In the genomic region with DNA sequence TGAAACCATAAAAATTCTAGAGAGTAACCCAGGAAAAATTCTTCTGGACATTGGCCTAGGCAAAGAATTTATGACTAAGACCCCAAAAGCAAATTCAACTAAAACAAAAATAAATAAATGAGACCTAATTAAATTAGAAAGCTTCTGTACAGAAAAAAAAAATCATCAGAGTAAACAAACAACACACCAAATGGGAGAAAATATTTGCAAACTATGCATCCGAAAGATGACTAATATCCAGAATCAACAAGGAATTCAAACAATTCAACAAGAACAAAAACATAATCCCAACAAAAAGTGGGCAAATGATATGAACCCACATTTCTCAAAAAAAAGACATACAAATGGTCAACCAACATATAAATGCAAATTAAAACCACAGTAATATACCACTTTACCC, we compare ENCODE assay signal across 23 cellular contexts.
A peak's percentile ranks its signal among the peaks of the same experiment; 100 is the strongest.
DNase-seq lines count a peak whose midpoint lies in the region; ATAC-seq, FAIRE-seq and TF ChIP-seq lines count a peak whose summit lies in the region.
"Had no signal": no experiment of that assay in that cellular context is flagged by ENCODE, and none has a peak within 500 bp of the region (broad histone marks: within the 10 kb centered on the region; RNA-seq: fewer than 3 reads in every experiment).

No MANE protein-coding gene starts in this region.

- no peak for TF ChIP-seq CTCF in adrenal gland (IDR thresholded peaks at IDR 0.05)
- TF ChIP-seq CTCF in kidney (IDR thresholded peaks at IDR 0.05; ENCODE audit: borderline replicate concordance, extremely low read depth, insufficient read depth), result no peak

- peak; percentile 36 for DNase-seq in ELR (ENCODE audit: low read depth)
- peak; percentile 55 for DNase-seq in M059J (ENCODE audit: low read depth)
- no peak for DNase-seq in adrenal gland
- DNase-seq in UCSD-AML1 (lab: John Stamatoyannopoulos, UW; ENCODE audit: unreplicated experiment), result no peak
- no peak for DNase-seq in kidney
- DNase-seq: CD4-positive, CD25-positive, alpha-beta regulatory T cell; DMS153; DND-41; KBM-7; MM.1S; NCI-H2029; NCI-H446 treated with DMSO at 0.1 percent for 48 hours; NCI-H526; Right ventricle myocardium superior; RPMI8226; T-cell had no signal

- H3K4me3 ChIP-seq in adrenal gland (no peak overlapping the region), kidney (ENCODE audit: low read length in 2 of 2) (no peak overlapping the region)
- H3K4me3 ChIP-seq: BLaER1, GM12878 had no signal

- H3K36me3 ChIP-seq in adrenal gland (replicated peaks in 1 of 2) (no peaks in the 10 kb centered on the region), kidney (ENCODE audit: control insufficient read depth in 1 of 2, insufficient read depth in 2 of 2, low read length in 2 of 2) (no peaks in the 10 kb centered on the region)
- H3K36me3 ChIP-seq: BLaER1 had no signal

- no peak for TF ChIP-seq POLR2A in adrenal gland (IDR thresholded peaks at IDR 0.05)

- H3K4me1 ChIP-seq in adrenal gland (replicated peaks in 1 of 2), result no peaks in the 10 kb centered on the region
- no peaks in the 10 kb centered on the region for H3K4me1 ChIP-seq in kidney (ENCODE audit: control insufficient read depth in 1 of 2, insufficient read depth in 1 of 2, low read depth in 1 of 2, low read length in 2 of 2)
- H3K4me1 ChIP-seq: BLaER1 had no signal

- H3K27ac ChIP-seq in adrenal gland (no peak overlapping the region), kidney (ENCODE audit: low read depth in 2 of 2, low read length in 2 of 2) (no peak overlapping the region)
- H3K27ac ChIP-seq: BLaER1 had no signal

- FAIRE-seq in endometrium (lab: Jason Lieb, UNC), result peak; percentile 55
- FAIRE-seq in kidney (lab: Jason Lieb, UNC), result no peak
- FAIRE-seq: G401.6, GM12878, H54, HTR-8/SVneo had no signal

- intact Hi-C loops in adrenal gland (cut with DNase I) (no loop called here), kidney (cut with DNase I) (no loop called here)

- whole genome bisulfite sequencing in adrenal gland, 4 donors, result 78 to 91% (median 90%) methylated on average over 1 of the region's 1 CpG

- H3K9me3 ChIP-seq in adrenal gland (replicated peaks in 1 of 3), result peaks cover 0 to 5% (median 0%) of the 10 kb centered on the region in 3 donors
- no peaks in the 10 kb centered on the region for H3K9me3 ChIP-seq in kidney (ENCODE audit: control insufficient read depth in 1 of 2, low read length in 2 of 2)
- H3K9me3 ChIP-seq: BLaER1 had no signal

- ATAC-seq in GM18909 (IDR thresholded peaks at IDR 0.05; ENCODE audit: poor library complexity, unreplicated experiment), result no peak
- ATAC-seq: GM12878, T-cell had no signal

- no peaks in the 10 kb centered on the region for H3K27me3 ChIP-seq in adrenal gland
- H3K27me3 ChIP-seq: BLaER1 had no signal

- H3K9ac ChIP-seq in kidney (ENCODE audit: low read length in 2 of 2), result no peak overlapping the region
- H3K9ac ChIP-seq: BLaER1 had no signal

Comparison
In these comparisons a context has a peak if more than half of its experiments do, and no peak if none do; other contexts are left out.
1. DNase-seq: peak in ELR (single experiment) and M059J (single experiment); none in adrenal gland (0 of 7), UCSD-AML1 (single experiment) and kidney (single experiment).